ENCODE assay signal across 28 cellular contexts in the genomic region with DNA sequence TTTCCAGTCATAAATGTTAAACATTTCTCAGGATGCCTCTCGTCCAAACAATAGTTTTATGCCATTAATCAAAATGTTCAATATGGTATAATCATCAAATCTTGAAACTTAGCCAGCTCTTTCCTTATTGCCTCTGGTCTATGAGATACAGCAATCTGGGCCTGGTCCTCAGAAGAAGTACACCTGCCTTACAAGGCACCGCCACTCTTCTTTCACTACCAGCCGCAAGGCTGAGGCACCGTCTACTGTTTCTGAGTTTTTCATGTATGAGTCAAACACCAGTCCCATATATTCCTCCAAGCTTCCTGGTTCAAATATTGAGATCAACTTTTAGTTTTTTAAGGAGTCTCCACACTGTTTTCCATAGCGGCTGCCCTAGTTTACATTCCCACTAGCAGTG.
"Had no signal": no experiment of that assay in that cellular context is flagged by ENCODE, and none has a peak within 500 bp of the region (broad histone marks: within the 10 kb centered on the region; RNA-seq: fewer than 3 reads in every experiment).

No MANE protein-coding gene starts in this region.

- H3K4me1 ChIP-seq: neural progenitor cell, parathyroid adenoma, psoas muscle, sigmoid colon, spleen, suprapubic skin, testis, tibial artery, transverse colon, upper lobe of right lung, uterus had no signal

- H3K4me3 ChIP-seq: neural progenitor cell, ovary, psoas muscle, right lobe of liver, sigmoid colon, smooth muscle cell, spleen, suprapubic skin, testis, tibial artery, transverse colon, upper lobe of right lung, uterus had no signal

- H3K79me2 ChIP-seq: parathyroid adenoma had no signal

- H3K27ac ChIP-seq: neural progenitor cell, ovary, parathyroid adenoma, psoas muscle, right lobe of liver, sigmoid colon, spleen, suprapubic skin, testis, tibial artery, transverse colon, upper lobe of right lung, uterus had no signal

- H2AFZ ChIP-seq: neural progenitor cell, parathyroid adenoma had no signal

- DNase-seq: natural killer cell; occipital lobe; ovary; posterior cingulate gyrus; psoas muscle; right cardiac atrium; right lobe of liver; sigmoid colon; spleen; stimulated activated CD4-positive, alpha-beta T cell treated with anti-CD3 and anti-CD28 coated beads, Interleukin-12 subunit alpha, Interleukin-12 subunit beta, amount 100 ng/mL, for 4 hours; stimulated activated CD4-positive, alpha-beta T cell treated with anti-CD3 and anti-CD28 coated beads, Interleukin-1b, Interleukin-23, amount 100 ng/mL, for 48 hours; stimulated activated CD4-positive, alpha-beta T cell treated with anti-CD3 and anti-CD28 coated beads, Interleukin-4, amount 100 ng/mL, for 1 hour; stimulated activated CD4-positive, alpha-beta T cell treated with anti-CD3 and anti-CD28 coated beads, Interleukin-4, amount 100 ng/mL, for 4 hours; stimulated activated CD8-positive, alpha-beta memory T cell treated with anti-CD3 and anti-CD28 coated beads, Interleukin-4, amount 100 ng/mL, for 48 hours; stimulated activated naive CD4-positive, alpha-beta T cell; stimulated activated naive CD8-positive, alpha-beta T cell treated with anti-CD3 and anti-CD28 coated beads, Interleukin-15, amount 100 ng/mL, for 72 hours; stimulated activated naive CD8-positive, alpha-beta T cell treated with anti-CD3 and anti-CD28 coated beads, Interleukin-15, Interleukin-2, amounts not matched to agents 100 U/mL and 50 U/mL, for 24 hours; substantia nigra; testis; tibial artery; transverse colon; upper lobe of right lung; uterus had no signal

- H3K27me3 ChIP-seq: neural progenitor cell, ovary, right lobe of liver, sigmoid colon, spleen, suprapubic skin, testis, tibial artery, transverse colon, upper lobe of right lung, uterus had no signal

- H3K9ac ChIP-seq: neural progenitor cell, parathyroid adenoma had no signal

- H3K9me3 ChIP-seq: ovary, psoas muscle, right lobe of liver, suprapubic skin, testis, tibial artery, transverse colon, upper lobe of right lung, uterus had no signal

- ATAC-seq: natural killer cell; psoas muscle; right cardiac atrium; right lobe of liver; stimulated activated memory B cell treated with anti-CD40 and anti-IgM and Interleukin-4, amounts not matched to agents 10 μg/mL and 1 μg/mL and 100 μg/mL, for 72 hours; stimulated activated naive CD8-positive, alpha-beta T cell treated with anti-CD3 and anti-CD28 coated beads, Interleukin-15, amount 100 ng/mL, for 72 hours; stimulated activated naive CD8-positive, alpha-beta T cell treated with anti-CD3 and anti-CD28 coated beads, Interleukin-15, Interleukin-2, amounts not matched to agents 100 U/mL and 50 U/mL, for 24 hours; upper lobe of right lung had no signal

- H3K4me2 ChIP-seq: neural progenitor cell, smooth muscle cell had no signal

- H3K36me3 ChIP-seq: neural progenitor cell, ovary, right lobe of liver, sigmoid colon, spleen, suprapubic skin, tibial artery, transverse colon, upper lobe of right lung, uterus had no signal
